Comparison of ENCODE assay signal across 22 cellular contexts in genomic region chr6:3779574-3779849, GRCh38. TPM values are rescaled to one million over a fixed set of nuclear protein-coding genes. Genes with fewer than 3 reads are reported as not detected.
DNase-seq lines count a peak whose midpoint lies in the region; ATAC-seq, FAIRE-seq and TF ChIP-seq lines count a peak whose summit lies in the region.
"Had no signal": no experiment of that assay in that cellular context is flagged by ENCODE, and none has a peak within 500 bp of the region (broad histone marks: within the 10 kb centered on the region; RNA-seq: fewer than 3 reads in every experiment).

No MANE protein-coding gene starts in this region.

- H3K9me3 ChIP-seq in HepG2 (ENCODE audit: low read length) (no peaks in the 10 kb centered on the region), right lobe of liver (no peaks in the 10 kb centered on the region), esophagus squamous epithelium (no peaks in the 10 kb centered on the region), suprapubic skin (no peaks in the 10 kb centered on the region), psoas muscle (no peaks in the 10 kb centered on the region)
- H3K9me3 ChIP-seq: A549, HAP-1 had no signal

- H3K9me3 Mint-ChIP-seq in activated CD4-positive, alpha-beta memory T cell treated with anti-CD3 and anti-CD28 coated beads for 36 hours = no peaks in the 10 kb centered on the region
- H3K9me3 Mint-ChIP-seq: CD4-positive, alpha-beta memory T cell; HFFc6 had no signal

- TF ChIP-seq RAD21 in HepG2 (CRISPR knock-in tag; IDR thresholded peaks at IDR 0.05) = no peak

- H3K79me2 ChIP-seq in HepG2 (ENCODE audit: insufficient read depth, low read length) = no peaks in the 10 kb centered on the region

- peaks cover 2% of the 10 kb centered on the region for H3K27me3 Mint-ChIP-seq in activated CD4-positive, alpha-beta memory T cell treated with anti-CD3 and anti-CD28 coated beads for 36 hours

- no peaks in the 10 kb centered on the region for H3K36me3 Mint-ChIP-seq in activated CD4-positive, alpha-beta memory T cell treated with anti-CD3 and anti-CD28 coated beads for 36 hours
- H3K36me3 Mint-ChIP-seq: CD4-positive, alpha-beta memory T cell had no signal

- TF ChIP-seq POLR2A in HepG2 (IDR thresholded peaks at IDR 0.05; ENCODE audit: insufficient read depth in 1 of 2, low read depth in 2 of 2, low read length in 2 of 2) (no peak), right lobe of liver (IDR thresholded peaks at IDR 0.05) (no peak), esophagus squamous epithelium (IDR thresholded peaks at IDR 0.05) (no peak), suprapubic skin (IDR thresholded peaks at IDR 0.05) (no peak)

- CTCF ChIA-PET in HepG2 (lab: Yijun Ruan, JAX; ENCODE audit: low intra/inter-chr PET ratio, low total read pairs) = no interaction called here
- CTCF ChIA-PET in activated CD4-positive, alpha-beta memory T cell treated with anti-CD3 and anti-CD28 coated beads for 36 hours (lab: Charles Lee) = no interaction called here

- TF ChIP-seq CTCF in HepG2 (CRISPR knock-in tag; IDR thresholded peaks at IDR 0.05) (no peak), right lobe of liver (IDR thresholded peaks at IDR 0.05) (no peak), esophagus squamous epithelium (IDR thresholded peaks at IDR 0.05) (no peak), suprapubic skin (IDR thresholded peaks at IDR 0.05) (no peak), psoas muscle (IDR thresholded peaks at IDR 0.05) (no peak)

- no peak overlapping the region for H3K27ac Mint-ChIP-seq in activated CD4-positive, alpha-beta memory T cell treated with anti-CD3 and anti-CD28 coated beads for 36 hours
- H3K27ac Mint-ChIP-seq: CD4-positive, alpha-beta memory T cell; HFFc6 had no signal

- no TSS peak for BruUV-seq in HepG2 (replicated peaks; lab: Mats Ljungman, UMichigan)

- POLR2A ChIA-PET in HepG2 (lab: Yijun Ruan, JAX) = interaction anchor here (2.0 kb wide), 1 partner anchor 10 kb away, joined by 5 read pairs; no protein-coding TSS in a partner anchor
- POLR2A ChIA-PET in activated CD4-positive, alpha-beta memory T cell treated with anti-CD3 and anti-CD28 coated beads for 36 hours (lab: Charles Lee) = no interaction called here

- H2AFZ ChIP-seq in HepG2 (ENCODE audit: low read length) = no peak overlapping the region

- no peak overlapping the region for H3K4me3 Mint-ChIP-seq in activated CD4-positive, alpha-beta memory T cell treated with anti-CD3 and anti-CD28 coated beads for 36 hours
- H3K4me3 Mint-ChIP-seq: CD4-positive, alpha-beta memory T cell; HFFc6 had no signal

- H3K27me3 ChIP-seq in HepG2 (ENCODE audit: control insufficient read depth in 1 of 2, insufficient read depth in 2 of 2, low read length in 2 of 2) (no peaks in the 10 kb centered on the region; a peak in 1 of 5 replicates), right lobe of liver (no peaks in the 10 kb centered on the region), esophagus squamous epithelium (no peaks in the 10 kb centered on the region), suprapubic skin (no peaks in the 10 kb centered on the region), psoas muscle (ENCODE audit: insufficient read depth in 3 of 3, low read length in 2 of 3) (no peaks in the 10 kb centered on the region)

- WGBS in HepG2 (ENCODE audit: low lambda C conversion rate) = 84% methylated on average over 6 of the region's 6 CpGs
- 83% methylated on average over 1 of the region's 6 CpGs for WGBS in right lobe of liver (ENCODE audit: insufficient coverage, low coverage, low lambda C conversion rate, missing lambda C conversion rate)
- 60 to 82% methylated on average over 1 to 6 of the region's 6 CpGs for WGBS in esophagus squamous epithelium, 2 donors
- 95% methylated on average over 6 of the region's 6 CpGs for WGBS in suprapubic skin
- WGBS in psoas muscle, 3 donors = 94 to 99% (median 97%) methylated on average over 6 of the region's 6 CpGs

- H3K27ac ChIP-seq in HepG2 (ENCODE audit: extremely low read length, insufficient read depth, low read length) (no peak overlapping the region), right lobe of liver (no peak overlapping the region), esophagus squamous epithelium (peak overlapping the region; percentile 53 to 65 (median 61)), suprapubic skin (peak overlapping the region; percentile 8), psoas muscle (no peak overlapping the region)
- H3K27ac ChIP-seq: A549 had no signal

- H3K9ac ChIP-seq in HepG2 (ENCODE audit: insufficient read depth, low read depth, low read length) = no peak overlapping the region

- no peak for FAIRE-seq in HepG2 (lab: Jason Lieb, UNC)
- FAIRE-seq: A549, GM12891, GM18507, H54 had no signal

- in situ Hi-C loops in HepG2 (cut with HindIII; ENCODE audit: extremely low pct_ligation_motif_present, low pct_unique_long_range_greater_than_20kb) = no loop called here

- ATAC-seq in HepG2 = no peak
- ATAC-seq in right lobe of liver = no peak
- ATAC-seq in psoas muscle = no peak
- ATAC-seq: A549 had no signal

- peaks cover 47% of the 10 kb centered on the region for H3K4me1 ChIP-seq in HepG2 (ENCODE audit: insufficient read depth, low read length)
- peaks cover 0 to 4% (median 0%) of the 10 kb centered on the region in 4 donors for H3K4me1 ChIP-seq in right lobe of liver
- H3K4me1 ChIP-seq in esophagus squamous epithelium = peaks cover 0 to 29% (median 10%) of the 10 kb centered on the region in 3 donors
- peaks cover 7% of the 10 kb centered on the region for H3K4me1 ChIP-seq in suprapubic skin
- H3K4me1 ChIP-seq in psoas muscle = no peaks in the 10 kb centered on the region
- H3K4me1 ChIP-seq: A549, HAP-1 had no signal

- H3K36me3 ChIP-seq in HepG2 (replicated peaks in 1 of 2; ENCODE audit: control insufficient read depth in 1 of 2, insufficient read depth in 2 of 2, low read length in 2 of 2) (no peaks in the 10 kb centered on the region), right lobe of liver (no peaks in the 10 kb centered on the region), esophagus squamous epithelium (no peaks in the 10 kb centered on the region), suprapubic skin (no peaks in the 10 kb centered on the region), psoas muscle (ENCODE audit: insufficient read depth in 1 of 2, low read depth in 1 of 2) (no peaks in the 10 kb centered on the region)
- H3K36me3 ChIP-seq: HAP-1 had no signal

- TF ChIP-seq EP300 in HepG2 (IDR thresholded peaks at IDR 0.05; ENCODE audit: low read depth in 2 of 2, low read length in 2 of 2) = no peak
- TF ChIP-seq EP300 in HepG2 (CRISPR knock-in tag; IDR thresholded peaks at IDR 0.05; ENCODE audit: borderline replicate concordance) = no peak
- no peak for TF ChIP-seq EP300 in suprapubic skin (IDR thresholded peaks at IDR 0.05)

- peaks cover 3% of the 10 kb centered on the region for H3K4me1 Mint-ChIP-seq in activated CD4-positive, alpha-beta memory T cell treated with anti-CD3 and anti-CD28 coated beads for 36 hours (ENCODE audit: low read depth)

- H3K4me2 ChIP-seq in HepG2 (ENCODE audit: low read depth, low read length) = no peak overlapping the region
- H3K4me2 ChIP-seq: A549 had no signal

- DNase-seq in HepG2 (ENCODE audit: low spot score) = no peak
- DNase-seq in right lobe of liver = no peak
- DNase-seq in esophagus squamous epithelium (lab: John Stamatoyannopoulos, UW) = no peak
- DNase-seq in suprapubic skin (ENCODE audit: low spot score in 2 of 2) = peak in 1 of 2 donors; percentile 62
- no peak for DNase-seq in psoas muscle
- no peak for DNase-seq in activated CD4-positive, alpha-beta memory T cell treated with anti-CD3 and anti-CD28 coated beads for 36 hours
- DNase-seq: 8988T; ACHN; C1 segment of cervical spinal cord; Calu3; CD4-positive, alpha-beta memory T cell; COR-L47; DMS53; DMS79 treated with DMSO at 0.1 percent for 48 hours; GF-D8; GOT3; HFFc6 had no signal

- H3K4me3 ChIP-seq in HepG2 (replicated peaks in 1 of 3; ENCODE audit: insufficient read depth in 1 of 3, low read depth in 2 of 3, low read length in 3 of 3) (no peak overlapping the region), right lobe of liver (no peak overlapping the region), esophagus squamous epithelium (no peak overlapping the region), suprapubic skin (no peak overlapping the region), psoas muscle (no peak overlapping the region)
- H3K4me3 ChIP-seq: A549, HAP-1 had no signal

- no peaks in the 10 kb centered on the region for H4K20me1 ChIP-seq in HepG2 (ENCODE audit: insufficient read depth, low read length)

- intact Hi-C loops in HepG2 (cut with micrococcal nuclease; ENCODE audit: unreplicated experiment) (no loop called here), right lobe of liver (cut with DNase I) (no loop called here), esophagus squamous epithelium (cut with DNase I) (no loop called here), psoas muscle (cut with DNase I) (no loop called here)
- intact Hi-C loops in activated CD4-positive, alpha-beta memory T cell treated with anti-CD3 and anti-CD28 coated beads for 36 hours (cut with micrococcal nuclease) = no loop called here

RNA-seq across cellular contexts. Expression of gene PXDC1, which starts 28.0 kb away (rescaled TPM):
- total RNA-seq in HepG2 (2016; rRNA removed; fragmentation: Illumina TruSeq; extraction: Trizol) = 28.6 and 32.4 TPM in 2 replicates
- 21.2 and 24.5 TPM in 2 replicates for total RNA-seq in HepG2 (2016; cell fraction: cytosol; rRNA removed; fragmentation: Illumina TruSeq; extraction: Trizol; ENCODE audit: low read depth)
- total RNA-seq in HepG2 (2016; cell fraction: insoluble cytoplasmic fraction; rRNA removed; fragmentation: Illumina TruSeq; extraction: Trizol) = 22.4 and 30.7 TPM in 2 replicates
- total RNA-seq in HepG2 (2016; cell fraction: membrane; rRNA removed; fragmentation: Illumina TruSeq; extraction: Trizol) = 51.6 and 61.1 TPM in 2 replicates
- 21.9 and 23.1 TPM in 2 replicates for total RNA-seq in HepG2 (2016; cell fraction: nucleus; rRNA removed; fragmentation: Illumina TruSeq; extraction: Trizol)
- 34.7 and 36.2 TPM in 2 replicates for polyA plus RNA-seq in HepG2 (2011; rRNA removed)
- 22.9 and 28.7 TPM in 2 replicates for polyA plus RNA-seq in HepG2 (2011; cell fraction: cytosol; rRNA removed)
- polyA plus RNA-seq in HepG2 (2011; cell fraction: nucleus; rRNA removed) = 25.6 and 30.8 TPM in 2 replicates
- 41.2 and 50.7 TPM in 2 replicates for polyA plus RNA-seq in HepG2 (2012)
- polyA plus RNA-seq in HepG2 (2016; cell fraction: cytosol; fragmentation: Illumina TruSeq; extraction: Trizol; ENCODE audit: low read depth) = 23.8 and 29.3 TPM in 2 replicates
- polyA plus RNA-seq in HepG2 (2016; cell fraction: insoluble cytoplasmic fraction; fragmentation: Illumina TruSeq; extraction: Trizol; ENCODE audit: low read depth) = 31.8 and 38.3 TPM in 2 replicates
- 53.7 and 59.4 TPM in 2 replicates for polyA plus RNA-seq in HepG2 (2016; cell fraction: membrane; fragmentation: Illumina TruSeq; extraction: Trizol; ENCODE audit: low read depth)
- polyA plus RNA-seq in HepG2 (2016; cell fraction: nucleus; fragmentation: Illumina TruSeq; extraction: Trizol; ENCODE audit: insufficient read depth, low read depth) = 39.1 and 43.2 TPM in 2 replicates
- 3.0 and 49.7 TPM in 2 replicates for polyA minus RNA-seq in HepG2 (2011; rRNA and poly(A)+ RNA removed; ENCODE audit: low replicate concordance)
- polyA minus RNA-seq in HepG2 (2011; cell fraction: cytosol; rRNA and poly(A)+ RNA removed) = 24.8 and 27.3 TPM in 2 replicates
- polyA minus RNA-seq in HepG2 (2011; cell fraction: nucleus; rRNA and poly(A)+ RNA removed) = 11.2 and 12.4 TPM in 2 replicates
- 100 to 1,000 TPM in 3 of 6 experiments, 10 to 100 TPM in 3; 50.5 to 250 (median 97.5) TPM for total RNA-seq in right lobe of liver
- total RNA-seq in esophagus squamous epithelium = 10 to 100 TPM; 12.1 to 58.0 (median 24.0) TPM
- 100 to 1,000 TPM in 1 of 4 donors, 10 to 100 TPM in 3; 63.1 to 108 (median 68.5) TPM for total RNA-seq in suprapubic skin
- 10 to 100 TPM in 3 of 4 donors, 1 to 10 TPM in 1; 9.8 to 28.1 (median 17.0) TPM for total RNA-seq in psoas muscle
- 10 to 100 TPM; 12.2 to 32.0 (median 24.3) TPM for polyA plus RNA-seq in psoas muscle
- total RNA-seq in activated CD4-positive, alpha-beta memory T cell treated with anti-CD3 and anti-CD28 coated beads for 36 hours = 1 to 10 TPM; 3.9 to 4.8 TPM
- polyA plus RNA-seq: CD4-positive, alpha-beta memory T cell had no signal

Comparison
In these comparisons a context has a peak if more than half of its experiments do, and no peak if none do; other contexts are left out.
1. H3K27ac ChIP-seq: peak in esophagus squamous epithelium (4 of 4) and suprapubic skin (single experiment); none in HepG2 (single experiment), right lobe of liver (0 of 3) and psoas muscle (single experiment).